ENCODE assay signal across 8 cellular contexts in the genomic region with DNA sequence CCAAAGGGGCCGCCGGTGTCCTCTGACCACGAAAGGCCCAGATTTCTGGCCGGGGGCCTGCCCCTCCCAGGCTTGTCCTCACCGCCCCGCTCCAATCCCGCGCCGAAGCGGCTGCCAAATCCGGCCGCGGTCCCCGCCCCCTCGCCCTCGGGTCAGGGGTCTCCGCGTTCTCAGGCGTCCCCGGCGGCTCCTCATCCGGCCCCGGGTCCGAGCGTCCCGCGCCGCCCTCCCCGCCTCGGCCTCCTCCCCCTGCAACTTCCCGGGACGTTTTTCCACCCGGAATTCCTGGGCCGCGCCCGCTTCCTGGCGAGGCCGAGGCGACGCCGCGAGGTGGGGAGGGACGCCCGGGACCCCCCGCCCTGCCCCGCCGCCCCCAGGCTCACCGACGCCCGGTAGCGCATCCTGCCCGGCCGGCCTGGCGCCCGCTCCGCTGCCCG. TPM values are rescaled to one million over a fixed set of nuclear protein-coding genes. Genes with fewer than 3 reads are reported as not detected.
DNase-seq lines count a peak whose midpoint lies in the region; ATAC-seq and TF ChIP-seq lines count a peak whose summit lies in the region.

No MANE protein-coding gene starts in this region.

- H3K4me2 ChIP-seq in skeletal muscle satellite cell (ENCODE audit: low read length), result peak overlapping the region; percentile 98

- H3K4me3 ChIP-seq in HUES64 (ENCODE audit: low read length) (peak overlapping the region; percentile 59), right atrium auricular region (peak overlapping the region; percentile 67), skeletal muscle satellite cell (ENCODE audit: low read length) (peak overlapping the region; percentile 83)

- peaks cover 12% of the 10 kb centered on the region for H3K36me3 Mint-ChIP-seq in activated T-cell treated with anti-CD3 and anti-CD28 coated beads, Interleukin-2, amount 50 U/mL, for 24 hours (ENCODE audit: low read depth)
- H3K36me3 Mint-ChIP-seq in activated T-helper 17 cell treated with anti-CD3 and anti-CD28 coated beads, Interleukin-2, amount 50 U/mL, for 72 hours (ENCODE audit: low read depth), result peaks cover 45% of the 10 kb centered on the region

- under 1% methylated on average over 57 of the region's 57 CpGs for WGBS in HUES64

- ATAC-seq in activated T-helper 17 cell treated with anti-CD3 and anti-CD28 coated beads, Interleukin-2, amount 50 U/mL, for 72 hours (replicated peaks), result peak; percentile 20

- H3K9me3 ChIP-seq in HUES64 (ENCODE audit: insufficient read depth, low read depth, low read length), result no peaks in the 10 kb centered on the region
- no peaks in the 10 kb centered on the region for H3K9me3 ChIP-seq in right atrium auricular region
- H3K9me3 ChIP-seq in skeletal muscle satellite cell (replicated peaks; ENCODE audit: low read length), result no peaks in the 10 kb centered on the region

- DNase-seq in activated T-cell treated with anti-CD3 and anti-CD28 coated beads, Interleukin-2, amount 50 U/mL, for 24 hours, result no peak
- DNase-seq in activated T-cell treated with anti-CD3 and anti-CD28 coated beads for 4 hours (no peak), right atrium auricular region (ENCODE audit: low spot score) (no peak), cerebellar nuclear complex (lab: John Stamatoyannopoulos, UW) (no peak), NCI-H2081 (lab: John Stamatoyannopoulos, UW) (no peak)

- H3K9ac ChIP-seq in HUES64 (ENCODE audit: low read depth, low read length) (peak overlapping the region; percentile 59), skeletal muscle satellite cell (ENCODE audit: low read depth, low read length) (peak overlapping the region; percentile 89)

- peaks cover 2% of the 10 kb centered on the region; the same call in 1 of the 2 replicates for H3K27me3 ChIP-seq in HUES64 (ENCODE audit: insufficient read depth, low read length)
- no peaks in the 10 kb centered on the region for H3K27me3 ChIP-seq in right atrium auricular region
- H3K27me3 ChIP-seq in skeletal muscle satellite cell (ENCODE audit: control insufficient read depth, insufficient read depth, low read length), result no peaks in the 10 kb centered on the region

- peak overlapping the region; percentile 82 for H3K27ac Mint-ChIP-seq in activated T-cell treated with anti-CD3 and anti-CD28 coated beads, Interleukin-2, amount 50 U/mL, for 24 hours
- peak overlapping the region; percentile 48 for H3K27ac Mint-ChIP-seq in activated T-helper 17 cell treated with anti-CD3 and anti-CD28 coated beads, Interleukin-2, amount 50 U/mL, for 72 hours

- H3K36me3 ChIP-seq in HUES64 (ENCODE audit: insufficient read depth, low read length) (peaks cover 28% of the 10 kb centered on the region), right atrium auricular region (peaks cover 37% of the 10 kb centered on the region), skeletal muscle satellite cell (ENCODE audit: insufficient read depth, low read length) (peaks cover 32% of the 10 kb centered on the region)

- peaks cover 13% of the 10 kb centered on the region for H3K4me1 ChIP-seq in HUES64 (ENCODE audit: insufficient read depth, low read length)
- peaks cover 0 to 72% of the 10 kb centered on the region in 2 donors for H3K4me1 ChIP-seq in right atrium auricular region
- peaks cover 63% of the 10 kb centered on the region for H3K4me1 ChIP-seq in skeletal muscle satellite cell (ENCODE audit: control insufficient read depth, insufficient read depth, low read length)

- TF ChIP-seq CTCF in right atrium auricular region (IDR thresholded peaks at IDR 0.05), result no peak

- no peaks in the 10 kb centered on the region for H3K27me3 Mint-ChIP-seq in activated T-cell treated with anti-CD3 and anti-CD28 coated beads, Interleukin-2, amount 50 U/mL, for 24 hours
- H3K27me3 Mint-ChIP-seq in activated T-helper 17 cell treated with anti-CD3 and anti-CD28 coated beads, Interleukin-2, amount 50 U/mL, for 72 hours, result no peaks in the 10 kb centered on the region

- peaks cover 28% of the 10 kb centered on the region for H3K4me1 Mint-ChIP-seq in activated T-cell treated with anti-CD3 and anti-CD28 coated beads, Interleukin-2, amount 50 U/mL, for 24 hours (ENCODE audit: low read depth)
- peaks cover 7% of the 10 kb centered on the region for H3K4me1 Mint-ChIP-seq in activated T-helper 17 cell treated with anti-CD3 and anti-CD28 coated beads, Interleukin-2, amount 50 U/mL, for 72 hours

- no peaks in the 10 kb centered on the region for H3K9me3 Mint-ChIP-seq in activated T-cell treated with anti-CD3 and anti-CD28 coated beads, Interleukin-2, amount 50 U/mL, for 24 hours
- no peaks in the 10 kb centered on the region for H3K9me3 Mint-ChIP-seq in activated T-helper 17 cell treated with anti-CD3 and anti-CD28 coated beads, Interleukin-2, amount 50 U/mL, for 72 hours

- peak overlapping the region; percentile 81; the same call in 1 of the 2 replicates for H3K27ac ChIP-seq in HUES64 (ENCODE audit: low read depth, low read length)
- peak overlapping the region; percentile 98 to 99 for H3K27ac ChIP-seq in right atrium auricular region

- peak overlapping the region; percentile 71 for H3K4me3 Mint-ChIP-seq in activated T-cell treated with anti-CD3 and anti-CD28 coated beads, Interleukin-2, amount 50 U/mL, for 24 hours
- H3K4me3 Mint-ChIP-seq in activated T-helper 17 cell treated with anti-CD3 and anti-CD28 coated beads, Interleukin-2, amount 50 U/mL, for 72 hours, result peak overlapping the region; percentile 66

RNA-seq across cellular contexts. Expression of a gene that starts 7.2 kb away (rescaled TPM):
- polyA plus RNA-seq in HUES64 (2013, experiment 1 of 2), result 22.4 TPM
- polyA plus RNA-seq in HUES64 (2013, experiment 2 of 2), result 27.9 TPM
- 10 to 100 TPM; 46.6 to 51.0 TPM for total RNA-seq in activated T-helper 17 cell treated with anti-CD3 and anti-CD28 coated beads, Interleukin-2, amount 50 U/mL, for 72 hours
- 100 to 1,000 TPM in 1 of 2 donors, 10 to 100 TPM in 1; 83.6 to 161 TPM for total RNA-seq in right atrium auricular region
- 99.4 and 114 TPM in 2 replicates for total RNA-seq in skeletal muscle satellite cell (2012; rRNA removed)

RNA-seq across cellular contexts. Expression of a gene that starts 29.3 kb away (rescaled TPM):
- 41.3 TPM for polyA plus RNA-seq in HUES64 (2013, experiment 1 of 2)
- 38.9 TPM for polyA plus RNA-seq in HUES64 (2013, experiment 2 of 2)
- total RNA-seq in activated T-helper 17 cell treated with anti-CD3 and anti-CD28 coated beads, Interleukin-2, amount 50 U/mL, for 72 hours, result 10 to 100 TPM; 15.5 to 21.6 TPM
- total RNA-seq in right atrium auricular region, result 10 to 100 TPM; 36.0 to 49.8 TPM
- total RNA-seq in skeletal muscle satellite cell (2012; rRNA removed), result 83.4 and 85.0 TPM in 2 replicates

RNA-seq across cellular contexts. Expression of a gene that starts 31.1 kb away (rescaled TPM):
- polyA plus RNA-seq in HUES64 (2013, experiment 1 of 2), result 14.2 TPM
- polyA plus RNA-seq in HUES64 (2013, experiment 2 of 2), result 15.9 TPM
- total RNA-seq in activated T-helper 17 cell treated with anti-CD3 and anti-CD28 coated beads, Interleukin-2, amount 50 U/mL, for 72 hours, result 10 to 100 TPM; 29.9 to 30.4 TPM
- 10 to 100 TPM; 64.9 to 78.1 TPM for total RNA-seq in right atrium auricular region
- 14.2 and 15.7 TPM in 2 replicates for total RNA-seq in skeletal muscle satellite cell (2012; rRNA removed)
